In the genomic region with DNA sequence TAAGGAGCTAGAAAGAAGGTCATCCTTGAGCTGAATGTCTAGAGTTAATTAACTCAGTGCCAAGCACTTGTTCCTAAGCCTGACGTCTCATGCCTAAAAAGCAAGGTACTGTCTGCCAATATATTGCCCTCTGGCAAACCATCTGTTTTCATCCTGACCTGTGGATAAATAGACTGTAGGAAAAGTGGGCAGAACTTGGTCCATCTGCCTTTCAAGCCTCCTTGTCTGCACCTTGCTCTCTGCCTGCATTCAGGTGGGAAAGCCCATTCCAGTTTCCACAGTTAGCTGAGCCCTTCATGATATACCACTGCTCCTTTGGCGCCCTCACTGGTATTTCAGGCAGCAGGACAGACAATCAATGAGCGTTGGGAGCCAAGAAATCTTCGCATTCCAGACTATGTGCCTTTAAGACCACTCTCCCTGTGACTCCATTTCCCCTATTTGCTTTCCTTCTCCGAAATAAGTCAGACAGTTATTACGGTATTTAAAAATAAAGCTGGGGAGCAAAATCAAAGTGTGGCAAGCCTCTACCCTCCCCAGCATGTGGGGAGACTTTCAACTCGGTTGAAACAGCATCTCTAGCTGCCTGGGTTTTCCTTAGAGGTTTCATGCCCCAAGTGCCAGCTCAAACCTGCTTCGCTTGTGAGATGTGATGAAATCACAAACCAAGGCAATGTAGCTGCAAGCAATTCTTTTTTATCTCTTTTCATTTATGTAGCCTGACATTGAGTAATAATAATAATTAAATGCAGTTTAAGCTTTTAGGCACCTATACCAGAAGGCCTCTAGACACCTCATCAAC, we compare ENCODE assay signal across 10 cellular contexts.
DNase-seq lines count a peak whose midpoint lies in the region; ATAC-seq and TF ChIP-seq lines count a peak whose summit lies in the region.
"Had no signal": no experiment of that assay in that cellular context is flagged by ENCODE, and none has a peak within 500 bp of the region (broad histone marks: within the 10 kb centered on the region; RNA-seq: fewer than 3 reads in every experiment).

No MANE protein-coding gene starts in this region.

- H3K4me3 ChIP-seq in brain microvascular endothelial cell (ENCODE audit: low read depth, low read length): no peak overlapping the region
- H3K4me3 ChIP-seq: MG63 had no signal

- no peaks in the 10 kb centered on the region for H3K36me3 ChIP-seq in brain microvascular endothelial cell (replicated peaks)
- H3K36me3 ChIP-seq: MG63 had no signal

- no peak overlapping the region for H3K27ac ChIP-seq in brain microvascular endothelial cell

- TF ChIP-seq RAD21 in Ishikawa (IDR thresholded peaks at IDR 0.05; ENCODE audit: low read depth): peak; percentile 29; the same call in 1 of the 2 replicates

- no peak for ATAC-seq in GM21619 (IDR thresholded peaks at IDR 0.05; ENCODE audit: unreplicated experiment)
- no peak for ATAC-seq in HG03045 (IDR thresholded peaks at IDR 0.05; ENCODE audit: unreplicated experiment)

- DNase-seq in D341Med (ENCODE audit: low spot score) (peak; percentile 54), brain microvascular endothelial cell (no peak), left kidney (ENCODE audit: low read depth, low spot score) (peak; percentile 56), NCI-H1930 (lab: John Stamatoyannopoulos, UW) (no peak)
- DNase-seq: activated naive CD8-positive, alpha-beta T cell treated with anti-CD3 and anti-CD28 coated beads, Interleukin-2, amount 10 ng/mL, durations not matched to agents 7 days and 5 days; stimulated activated CD4-positive, alpha-beta T cell treated with anti-CD3 and anti-CD28 coated beads, Interleukin-4, amount 100 ng/mL, for 4 hours had no signal

- in situ Hi-C loops in brain microvascular endothelial cell (cut with HindIII; ENCODE audit: low pct_ligation_motif_present, low sequenced_read_pairs): no loop called here

- no peak for TF ChIP-seq EP300 in Ishikawa (IDR thresholded peaks at IDR 0.05; ENCODE audit: borderline replicate concordance)

- peak; percentile 44 for TF ChIP-seq CTCF in brain microvascular endothelial cell (IDR thresholded peaks at IDR 0.05; ENCODE audit: low read depth, low read length, missing control alignments)

- no peaks in the 10 kb centered on the region for H3K27me3 ChIP-seq in brain microvascular endothelial cell (replicated peaks)
- H3K27me3 ChIP-seq: MG63 had no signal

TF ChIP-seq in Ishikawa, 13 proteins besides CTCF, POLR2A, EP300 and RAD21:
- TF ChIP-seq CEBPB (IDR thresholded peaks at IDR 0.05) (no peak), TAF1 (IDR thresholded peaks at IDR 0.05; ENCODE audit: low read depth) (no peak), ZBTB7A (IDR thresholded peaks at IDR 0.05; ENCODE audit: low read depth) (no peak), TCF12 (IDR thresholded peaks at IDR 0.05; ENCODE audit: low read depth) (no peak)

Comparison
In these comparisons a context has a peak if more than half of its experiments do, and no peak if none do; other contexts are left out.
1. DNase-seq: peak in D341Med (single experiment) and left kidney (single experiment); none in brain microvascular endothelial cell (single experiment) and NCI-H1930 (0 of 2).